ENCODE assay signal across 29 cellular contexts in genomic region chr4:73617256-73617655, GRCh38. TPM values are rescaled to one million over a fixed set of nuclear protein-coding genes. Genes with fewer than 3 reads are reported as not detected.
DNase-seq lines count a peak whose midpoint lies in the region; ATAC-seq and TF ChIP-seq lines count a peak whose summit lies in the region.
"Had no signal": no experiment of that assay in that cellular context is flagged by ENCODE, and none has a peak within 500 bp of the region (broad histone marks: within the 10 kb centered on the region; RNA-seq: fewer than 3 reads in every experiment).

No MANE protein-coding gene starts in this region.

- H3K36me3 Mint-ChIP-seq in GM23338 (ENCODE audit: low read depth) = no peaks in the 10 kb centered on the region

- H3K27ac ChIP-seq in GM23338 (ENCODE audit: low read depth) (no peak overlapping the region), WERI-Rb-1 (no peak overlapping the region)
- H3K27ac ChIP-seq: KMS-11, ovary, PC-9, transverse colon had no signal

- no peaks in the 10 kb centered on the region for H3K79me2 ChIP-seq in GM23338 (replicated peaks; ENCODE audit: insufficient read depth)

- peak; percentile 26 for DNase-seq in NCI-H748 (lab: John Stamatoyannopoulos, UW; ENCODE audit: unreplicated experiment)
- no peak for DNase-seq in NCI-H748 treated with DMSO at 0.1 percent for 48 hours (lab: John Stamatoyannopoulos, UW)
- peak; percentile 20 for DNase-seq in GM23338 (ENCODE audit: low spot score)
- DNase-seq in astrocyte of the hippocampus (ENCODE audit: low read depth, low spot score) = peak; percentile 9
- DNase-seq in activated CD4-positive, CD25-positive, alpha-beta regulatory T cell treated with anti-CD3 and anti-CD28 coated beads, Interleukin-2, amount 50 U/mL, for 72 hours = no peak
- DNase-seq in D341Med (ENCODE audit: low spot score) = no peak
- no peak for DNase-seq in WERI-Rb-1
- DNase-seq: activated CD4-positive, alpha-beta T cell treated with anti-CD3 and anti-CD28 coated beads, Interleukin-2, amount 10 ng/mL, durations not matched to agents 24 days and 14 days; activated naive CD4-positive, alpha-beta T cell; activated T-cell treated with anti-CD3 and anti-CD28 coated beads, Interleukin-2, amount 50 U/mL, for 48 hours; BE2C; GDM1; glutamatergic neuron; islet precursor cell; MV-4-11; NCI-H1694; NCI-H69; ovary; PC-9; SHP77; stimulated activated CD4-positive, alpha-beta T cell treated with anti-CD3 and anti-CD28 coated beads, Interleukin-2, amount 100 ng/mL, for 24 hours; transverse colon had no signal

- no peaks in the 10 kb centered on the region for H3K27me3 Mint-ChIP-seq in GM23338 (ENCODE audit: insufficient read depth, low read depth, poor library complexity)

- no peak for ATAC-seq in GM23338

- TF ChIP-seq CTCF in GM23338 (conservative IDR thresholded peaks at IDR 0.05; ENCODE audit: low read depth in 2 of 2) (no peak), WERI-Rb-1 (IDR thresholded peaks at IDR 0.05; ENCODE audit: low read depth, low read length) (no peak)

- H3K9me3 ChIP-seq in mucosa of stomach (ENCODE audit: control insufficient read depth, low read length) (no peaks in the 10 kb centered on the region), WERI-Rb-1 (ENCODE audit: severe bottlenecking) (no peaks in the 10 kb centered on the region)
- H3K9me3 ChIP-seq: BE2C, ovary, transverse colon had no signal

- no peaks in the 10 kb centered on the region for H3K9me3 Mint-ChIP-seq in GM23338
- H3K9me3 Mint-ChIP-seq: activated CD4-positive, alpha-beta T cell treated with anti-CD3 and anti-CD28 coated beads, Interleukin-2, amount 10 ng/mL, durations not matched to agents 24 days and 14 days; T-helper 2 cell treated with Interferon-gamma antibody and Interleukin-4, amounts not matched to agents 5 μg/mL and 100 μg/mL, for 36 hours had no signal

- H3K4me2 ChIP-seq in GM23338 = no peak overlapping the region
- H3K4me2 ChIP-seq: KMS-11, PC-9, smooth muscle cell had no signal

- H2AFZ ChIP-seq in GM23338 = no peak overlapping the region
- H2AFZ ChIP-seq: PC-9 had no signal

- H3K9ac ChIP-seq in mucosa of stomach (ENCODE audit: low read length) = peak overlapping the region; percentile 94
- H3K9ac ChIP-seq: KMS-11 had no signal

- H3K4me1 Mint-ChIP-seq in GM23338 = peaks cover 17% of the 10 kb centered on the region

- no peaks in the 10 kb centered on the region for H3K4me1 ChIP-seq in GM23338 (ENCODE audit: insufficient read depth)
- peaks cover 44% of the 10 kb centered on the region for H3K4me1 ChIP-seq in mucosa of stomach (ENCODE audit: control insufficient read depth, insufficient read depth, low read length)
- H3K4me1 ChIP-seq: BE2C had no signal

- H3K9me2 ChIP-seq in GM23338 (ENCODE audit: insufficient read depth) = peaks cover 5% of the 10 kb centered on the region; the same call in 1 of the 2 replicates

- H3K27me3 ChIP-seq in GM23338 (ENCODE audit: insufficient read depth) (peaks cover 12% of the 10 kb centered on the region; the same call in 1 of the 2 replicates), mucosa of stomach (ENCODE audit: control insufficient read depth, insufficient read depth, low read length) (no peaks in the 10 kb centered on the region), WERI-Rb-1 (ENCODE audit: insufficient read depth, low read depth, severe bottlenecking) (no peaks in the 10 kb centered on the region)
- H3K27me3 ChIP-seq: ovary had no signal

- no peak overlapping the region for H3K4me3 Mint-ChIP-seq in GM23338
- H3K4me3 Mint-ChIP-seq: activated CD4-positive, alpha-beta T cell treated with anti-CD3 and anti-CD28 coated beads, Interleukin-2, amount 10 ng/mL, durations not matched to agents 24 days and 14 days; T-helper 2 cell treated with Interferon-gamma antibody and Interleukin-4, amounts not matched to agents 5 μg/mL and 100 μg/mL, for 36 hours had no signal

- H3K27ac Mint-ChIP-seq in GM23338 = no peak overlapping the region
- H3K27ac Mint-ChIP-seq: activated CD4-positive, alpha-beta T cell treated with anti-CD3 and anti-CD28 coated beads, Interleukin-2, amount 10 ng/mL, durations not matched to agents 24 days and 14 days; T-helper 2 cell treated with Interferon-gamma antibody and Interleukin-4, amounts not matched to agents 5 μg/mL and 100 μg/mL, for 36 hours had no signal

- H3K4me3 ChIP-seq in GM23338 (no peak overlapping the region), mucosa of stomach (ENCODE audit: low read length) (peak overlapping the region; percentile 5), WERI-Rb-1 (ENCODE audit: low read depth, low read length) (no peak overlapping the region)
- H3K4me3 ChIP-seq: lung, ovary, PC-9, smooth muscle cell, transverse colon had no signal

- no peaks in the 10 kb centered on the region for H3K36me3 ChIP-seq in GM23338 (ENCODE audit: insufficient read depth)
- no peaks in the 10 kb centered on the region for H3K36me3 ChIP-seq in mucosa of stomach (ENCODE audit: control insufficient read depth, insufficient read depth, low read length)
- H3K36me3 ChIP-seq in WERI-Rb-1 = no peaks in the 10 kb centered on the region
- H3K36me3 ChIP-seq: BE2C, ovary, transverse colon had no signal

- no peaks in the 10 kb centered on the region for H4K20me1 ChIP-seq in GM23338 (replicated peaks; ENCODE audit: insufficient read depth)

- no peaks in the 10 kb centered on the region for H3F3A ChIP-seq in GM23338 (replicated peaks; ENCODE audit: low read depth)

TF ChIP-seq in GM23338, 12 proteins besides CTCF, POLR2A, EP300 and RAD21 (continues in another document):
- TF ChIP-seq ETS1 (IDR thresholded peaks at IDR 0.05) (no peak), ZNF331 (CRISPR knock-in tag; IDR thresholded peaks at IDR 0.05; ENCODE audit: low read depth) (no peak), ZNF114 (CRISPR knock-in tag; IDR thresholded peaks at IDR 0.05) (no peak), ZNF462 (CRISPR knock-in tag; IDR thresholded peaks at IDR 0.05) (no peak)

RNA-seq across cellular contexts. Expression of gene RASSF6, which starts 3.0 kb away (rescaled TPM):
- 0.14 and 0.23 TPM in 2 replicates for total RNA-seq in GM23338 (2014; rRNA removed; shearing (Covaris generic))
- polyA plus RNA-seq in GM23338 (2016; fragmentation: Nextera tagmentation; extraction: Ambion mirVana) = 0.37 and 0.79 TPM in 2 replicates
- total RNA-seq: A673; activated CD4-positive, alpha-beta T cell treated with anti-CD3 and anti-CD28 coated beads, Interleukin-2, amount 10 ng/mL, durations not matched to agents 24 days and 14 days had no signal
- polyA plus RNA-seq: neural cell, smooth muscle cell had no signal

Comparison
In these comparisons a context has a peak if more than half of its experiments do, and no peak if none do; other contexts are left out.
1. DNase-seq: peak in NCI-H748 (single experiment), GM23338 (single experiment) and astrocyte of the hippocampus (single experiment); none in NCI-H748 treated with DMSO at 0.1 percent for 48 hours (single experiment), activated CD4-positive, CD25-positive, alpha-beta regulatory T cell treated with anti-CD3 and anti-CD28 coated beads, Interleukin-2, amount 50 U/mL, for 72 hours (single experiment), D341Med (single experiment) and WERI-Rb-1 (single experiment).